In genomic region chr13:69601661-69602060, GRCh38 we compare ENCODE assay signal across 30 cellular contexts.
"Had no signal": no experiment of that assay in that cellular context is flagged by ENCODE, and none has a peak within 500 bp of the region (broad histone marks: within the 10 kb centered on the region; RNA-seq: fewer than 3 reads in every experiment).

No MANE protein-coding gene starts in this region.

- H3K4me1 ChIP-seq: adrenal gland had no signal

- H3K27me3 ChIP-seq: adrenal gland had no signal

- DNase-seq: activated B cell treated with CpG ODN at 0.5 μM for 24 hours; activated CD4-positive, alpha-beta memory T cell treated with anti-CD3 and anti-CD28 coated beads for 36 hours; activated CD4-positive, alpha-beta T cell treated with anti-CD3 and anti-CD28 coated beads for 4 hours; activated CD4-positive, alpha-beta T cell treated with anti-CD3 and anti-CD28 coated beads, Interleukin-2, amount 10 ng/mL, durations not matched to agents 24 days and 14 days; activated CD4-positive, alpha-beta T cell treated with anti-CD3 and anti-CD28 coated beads, Interleukin-2, amount 50 U/mL, for 1 hour; activated CD4-positive, alpha-beta T cell treated with anti-CD3 and anti-CD28 coated beads, Interleukin-2, amount 50 U/mL, for 4 hours; activated CD4-positive, CD25-positive, alpha-beta regulatory T cell treated with anti-CD3 and anti-CD28 coated beads, Interleukin-2, amount 50 U/mL, for 72 hours; activated CD8-positive, alpha-beta memory T cell treated with anti-CD3 and anti-CD28 coated beads, Interleukin-2, amount 50 U/mL, for 4 hours; activated CD8-positive, alpha-beta T cell treated with anti-CD3 and anti-CD28 coated beads for 36 hours; activated effector memory CD4-positive, alpha-beta T cell treated with anti-CD3 and anti-CD28 coated beads, Interleukin-2, amount 50 U/mL, for 16 hours; activated gamma-delta T cell treated with Interleukin-2 at 50 U/mL for 16 hours; activated naive CD4-positive, alpha-beta T cell; activated naive CD4-positive, alpha-beta T cell treated with anti-CD3 and anti-CD28 coated beads for 36 hours; activated naive CD4-positive, alpha-beta T cell treated with anti-CD3 and anti-CD28 coated beads, Interleukin-2, amount 50 U/mL, for 16 hours; activated naive CD8-positive, alpha-beta T cell treated with anti-CD3 and anti-CD28 coated beads for 36 hours; activated T-cell treated with anti-CD3 and anti-CD28 coated beads for 4 hours; activated T-cell treated with anti-CD3 and anti-CD28 coated beads, Interleukin-2, amount 50 U/mL, for 1 hour; activated T-cell treated with anti-CD3 and anti-CD28 coated beads, Interleukin-2, amount 50 U/mL, for 4 hours; activated T-cell treated with anti-CD3 and anti-CD28 coated beads, Interleukin-2, amount 50 U/mL, for 72 hours; adrenal gland; amniotic stem cell; aorta; central memory CD4-positive, alpha-beta T cell; SW 1271; T-helper 1 cell; T-helper 2 cell; T-helper 9 cell had no signal

- H3K9me3 ChIP-seq: adrenal gland had no signal

- ATAC-seq: activated CD8-positive, alpha-beta T cell treated with anti-CD3 and anti-CD28 coated beads for 36 hours; activated naive CD4-positive, alpha-beta T cell treated with anti-CD3 and anti-CD28 coated beads, Interleukin-2, amount 50 U/mL, for 72 hours; activated T-cell treated with anti-CD3 and anti-CD28 coated beads, Interleukin-2, amount 50 U/mL, for 4 hours; activated T-cell treated with anti-CD3 and anti-CD28 coated beads, Interleukin-2, amount 50 U/mL, for 72 hours; activated T-helper 17 cell treated with anti-CD3 and anti-CD28 coated beads, Interleukin-2, amount 50 U/mL, for 72 hours had no signal

- H3K36me3 ChIP-seq: adrenal gland had no signal

- H3K27ac ChIP-seq: adrenal gland, VCaP had no signal

- H3K4me3 ChIP-seq: adrenal gland had no signal
